Comparison of ENCODE assay signal across 1 cellular context in the genomic region with DNA sequence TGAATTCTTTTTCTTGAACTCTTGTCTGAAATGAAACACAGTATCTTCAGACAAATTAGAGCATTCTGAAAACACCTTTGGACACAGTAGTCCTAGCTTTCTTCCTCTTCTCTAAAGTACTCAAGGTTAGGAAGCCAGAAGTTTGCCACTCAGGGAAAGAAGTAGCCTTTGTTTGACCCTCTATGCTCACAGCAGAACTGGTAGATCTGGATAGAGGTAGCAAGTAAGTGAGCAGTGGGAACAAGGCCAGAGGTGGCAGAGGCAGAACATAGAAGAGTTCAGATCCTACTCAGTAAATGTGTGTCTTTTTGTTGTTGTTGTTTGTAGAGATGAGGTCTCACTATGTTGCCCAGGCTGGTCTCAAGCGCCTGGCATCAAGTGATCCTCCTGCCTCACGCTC.
TF ChIP-seq lines count a peak whose summit lies in the region.

No MANE protein-coding gene starts in this region.

TF ChIP-seq in GM12878, 131 proteins besides CTCF, POLR2A, EP300 and RAD21:
- TF ChIP-seq CHD4 (IDR thresholded peaks at IDR 0.05): no peak
- TF ChIP-seq NFXL1 (IDR thresholded peaks at IDR 0.05; ENCODE audit: borderline replicate concordance): no peak
- TF ChIP-seq EED (IDR thresholded peaks at IDR 0.05; ENCODE audit: low read depth): no peak
- no peak for TF ChIP-seq IRF5 (IDR thresholded peaks at IDR 0.05; ENCODE audit: borderline replicate concordance)
- TF ChIP-seq RAD51 (IDR thresholded peaks at IDR 0.05): no peak
- no peak for TF ChIP-seq PML (IDR thresholded peaks at IDR 0.05; ENCODE audit: low read length)
- no peak for TF ChIP-seq ZBED1 (IDR thresholded peaks at IDR 0.05; ENCODE audit: borderline replicate concordance)
- TF ChIP-seq MYB (IDR thresholded peaks at IDR 0.05; ENCODE audit: borderline replicate concordance, low read depth, low read length): no peak
- TF ChIP-seq CREB1 (IDR thresholded peaks at IDR 0.05; ENCODE audit: low read depth): no peak
- TF ChIP-seq BCL11A (IDR thresholded peaks at IDR 0.05; ENCODE audit: low read depth, low read length): no peak
- TF ChIP-seq PAX5 (IDR thresholded peaks at IDR 0.05; ENCODE audit: borderline replicate concordance, low read depth, low read length): no peak
- TF ChIP-seq IKZF2 (IDR thresholded peaks at IDR 0.05): no peak
